7 cellular contexts compared by ENCODE assay signal in genomic region chr22:46073683-46074504, GRCh38.
A peak's percentile ranks its signal among the peaks of the same experiment; 100 is the strongest.
DNase-seq lines count a peak whose midpoint lies in the region; ATAC-seq and TF ChIP-seq lines count a peak whose summit lies in the region.

No MANE protein-coding gene starts in this region.

- peak in 1 of 2 experiments; percentile 33 for DNase-seq in HL-60 (ENCODE audit: low read depth in 1 of 2, low spot score in 1 of 2)
- peak; percentile 64 for DNase-seq in Right ventricle myocardium inferior (ENCODE audit: missing footprints)
- no peak for DNase-seq in KG1 (lab: John Stamatoyannopoulos, UW)
- DNase-seq in stimulated activated CD4-positive, alpha-beta T cell treated with anti-CD3 and anti-CD28 coated beads, Interleukin-2, amount 100 ng/mL, for 24 hours, result no peak

- no peak overlapping the region for H3K27ac Mint-ChIP-seq in T-helper 1 cell treated with Interleukin-12 subunit alpha and Interleukin-12 subunit beta and Interleukin-4 antibody, amounts not matched to agents 30 μg/mL and 1 μg/mL, for 36 hours

- ATAC-seq in Right ventricle myocardium inferior (peak; percentile 10), HG03342 (IDR thresholded peaks at IDR 0.05; ENCODE audit: unreplicated experiment) (no peak)

- H3K9me3 Mint-ChIP-seq in T-helper 1 cell treated with Interleukin-12 subunit alpha and Interleukin-12 subunit beta and Interleukin-4 antibody, amounts not matched to agents 30 μg/mL and 1 μg/mL, for 36 hours, result no peaks in the 10 kb centered on the region

- H3K4me2 ChIP-seq in skeletal muscle satellite cell (ENCODE audit: low read length), result peak overlapping the region; percentile 99

- H3K27ac ChIP-seq in HL-60 (replicated peaks), result peak overlapping the region; percentile 91

- intact Hi-C loops in Right ventricle myocardium inferior (cut with DNase I), result loop anchor here (2.0 to 5.0 kb wide), 3 partner anchors 37 to 62 kb away; no protein-coding TSS in a partner anchor

- H3K9ac ChIP-seq in skeletal muscle satellite cell (ENCODE audit: low read depth, low read length), result peak overlapping the region; percentile 99

- H3K36me3 Mint-ChIP-seq in T-helper 1 cell treated with Interleukin-12 subunit alpha and Interleukin-12 subunit beta and Interleukin-4 antibody, amounts not matched to agents 30 μg/mL and 1 μg/mL, for 36 hours (ENCODE audit: low read depth), result peaks cover 3% of the 10 kb centered on the region

- H3K4me3 ChIP-seq in HL-60 (replicated peaks; ENCODE audit: insufficient read depth, low read length), result peak overlapping the region; percentile 71
- peak overlapping the region; percentile 98 for H3K4me3 ChIP-seq in skeletal muscle satellite cell (ENCODE audit: low read length)

- H3K4me1 Mint-ChIP-seq in T-helper 1 cell treated with Interleukin-12 subunit alpha and Interleukin-12 subunit beta and Interleukin-4 antibody, amounts not matched to agents 30 μg/mL and 1 μg/mL, for 36 hours (ENCODE audit: low read depth), result peaks cover 23% of the 10 kb centered on the region

- H3K27me3 ChIP-seq in HL-60 (ENCODE audit: insufficient read depth, poor library complexity, severe bottlenecking) (no peaks in the 10 kb centered on the region), skeletal muscle satellite cell (ENCODE audit: control insufficient read depth, insufficient read depth, low read length) (no peaks in the 10 kb centered on the region)

- H3K4me3 Mint-ChIP-seq in T-helper 1 cell treated with Interleukin-12 subunit alpha and Interleukin-12 subunit beta and Interleukin-4 antibody, amounts not matched to agents 30 μg/mL and 1 μg/mL, for 36 hours, result peak overlapping the region; percentile 19

- no peak for TF ChIP-seq CTCF in HL-60 (IDR thresholded peaks at IDR 0.05; ENCODE audit: insufficient read depth, low read length)

- H3K27me3 Mint-ChIP-seq in T-helper 1 cell treated with Interleukin-12 subunit alpha and Interleukin-12 subunit beta and Interleukin-4 antibody, amounts not matched to agents 30 μg/mL and 1 μg/mL, for 36 hours (ENCODE audit: low read depth), result peaks cover 7% of the 10 kb centered on the region

- peaks cover 9% of the 10 kb centered on the region for H3K4me1 ChIP-seq in skeletal muscle satellite cell (ENCODE audit: control insufficient read depth, insufficient read depth, low read length)

- H3K36me3 ChIP-seq in skeletal muscle satellite cell (ENCODE audit: insufficient read depth, low read length), result peaks cover 64% of the 10 kb centered on the region

- no peaks in the 10 kb centered on the region for H3K9me3 ChIP-seq in skeletal muscle satellite cell (replicated peaks; ENCODE audit: low read length)
